ENCODE assay signal across 14 cellular contexts in genomic region chr5:127922603-127923002, GRCh38.
DNase-seq lines count a peak whose midpoint lies in the region; ATAC-seq and TF ChIP-seq lines count a peak whose summit lies in the region.
"Had no signal": no experiment of that assay in that cellular context is flagged by ENCODE, and none has a peak within 500 bp of the region (broad histone marks: within the 10 kb centered on the region; RNA-seq: fewer than 3 reads in every experiment).

No MANE protein-coding gene starts in this region.

- in situ Hi-C loops in mammary epithelial cell (cut with MboI; ENCODE audit: low sequenced_read_pairs in 2 of 2) = no loop called here

- H3K4me3 Mint-ChIP-seq in neural crest cell = no peak overlapping the region
- H3K4me3 Mint-ChIP-seq: CD4-positive, CD25-positive, alpha-beta regulatory T cell had no signal

- H3K27ac Mint-ChIP-seq in neural crest cell (ENCODE audit: unreplicated experiment) = peak overlapping the region; percentile 57

- no peaks in the 10 kb centered on the region for H3K4me1 Mint-ChIP-seq in neural crest cell
- H3K4me1 Mint-ChIP-seq: CD4-positive, CD25-positive, alpha-beta regulatory T cell had no signal

- CTCF ChIA-PET in mammary epithelial cell (lab: Charles Lee; ENCODE audit: low non-redundant PET) = no interaction called here
- CTCF ChIA-PET in HEK293 (lab: Yijun Ruan, JAX) = interaction anchor here (0.6 to 1.0 kb wide), 4 partner anchors 12 to 1118 kb away, joined by 3 to 4 read pairs (median 4); no protein-coding TSS in a partner anchor

- dilution Hi-C loops in mammary epithelial cell (cut with HindIII; ENCODE audit: low sequenced_read_pairs) = no loop called here

- H3K9ac ChIP-seq in mammary epithelial cell (ENCODE audit: insufficient read depth, low read length) (no peak overlapping the region), colonic mucosa (ENCODE audit: low read depth in 2 of 2, low read length in 2 of 2) (no peak overlapping the region)
- H3K9ac ChIP-seq: BLaER1 treated with 17β-estradiol and CSF1 and Interleukin-3, amounts not matched to agents 10 nM and 100 nM had no signal

- no peaks in the 10 kb centered on the region for H4K20me1 ChIP-seq in mammary epithelial cell (ENCODE audit: insufficient read depth, low read length)
- H4K20me1 ChIP-seq: BLaER1 treated with 17β-estradiol and CSF1 and Interleukin-3, amounts not matched to agents 10 nM and 100 nM had no signal

- POLR2A ChIA-PET in HEK293 (lab: Yijun Ruan, JAX) = no interaction called here

- H3K4me3 ChIP-seq in mammary epithelial cell (replicated peaks in 1 of 3; ENCODE audit: insufficient read depth in 1 of 3, low read depth in 2 of 3, low read length in 3 of 3) (no peak overlapping the region), breast epithelium (no peak overlapping the region), HEK293 (ENCODE audit: low read depth, low read length) (no peak overlapping the region), colonic mucosa (no peak overlapping the region)
- H3K4me3 ChIP-seq: BLaER1 treated with 17β-estradiol and CSF1 and Interleukin-3, amounts not matched to agents 10 nM and 100 nM had no signal

- intact Hi-C loops in mammary epithelial cell (cut with micrococcal nuclease) = no loop called here
- intact Hi-C loops in breast epithelium (cut with DNase I; ENCODE audit: low total_unique reads) = no loop called here
- intact Hi-C loops in colonic mucosa (cut with DNase I) = no loop called here

- ATAC-seq in GM19395 (IDR thresholded peaks at IDR 0.05; ENCODE audit: unreplicated experiment) = no peak
- ATAC-seq: HCT116 had no signal

- TF ChIP-seq POLR2A in breast epithelium (IDR thresholded peaks at IDR 0.05) = no peak

- no peak overlapping the region for H2AFZ ChIP-seq in mammary epithelial cell (ENCODE audit: low read depth, low read length)

- no peaks in the 10 kb centered on the region for H3K36me3 Mint-ChIP-seq in neural crest cell (ENCODE audit: low read depth)
- H3K36me3 Mint-ChIP-seq: CD4-positive, CD25-positive, alpha-beta regulatory T cell had no signal

- H3K79me2 ChIP-seq in mammary epithelial cell (ENCODE audit: insufficient read depth, low read length) = no peaks in the 10 kb centered on the region

- no TSS peak for BruUV-seq in mammary epithelial cell (replicated peaks; lab: Mats Ljungman, UMichigan)

- H3K27me3 ChIP-seq in mammary epithelial cell (ENCODE audit: insufficient read depth, low read length) (no peaks in the 10 kb centered on the region), breast epithelium (no peaks in the 10 kb centered on the region), colonic mucosa (no peaks in the 10 kb centered on the region)
- H3K27me3 ChIP-seq: BLaER1 treated with 17β-estradiol and CSF1 and Interleukin-3, amounts not matched to agents 10 nM and 100 nM had no signal

- peak; percentile 14 for DNase-seq in mammary epithelial cell
- DNase-seq in breast epithelium (ENCODE audit: low spot score in 2 of 2) = no peak
- peak; percentile 12 for DNase-seq in colonic mucosa
- DNase-seq in neural crest cell (ENCODE audit: low read depth, low spot score) = no peak
- no peak for DNase-seq in NCI-H1694 treated with DMSO at 0.1 percent for 48 hours (lab: John Stamatoyannopoulos, UW)
- no peak for DNase-seq in nucleus accumbens (lab: John Stamatoyannopoulos, UW)
- DNase-seq: ACHN; CD4-positive, CD25-positive, alpha-beta regulatory T cell; DND-41; GDM1 had no signal

- TF ChIP-seq CTCF in mammary epithelial cell (conservative IDR thresholded peaks at IDR 0.05 in 1 of 2, IDR thresholded peaks at IDR 0.05 in 1 of 2; ENCODE audit: extremely low read depth in 1 of 2, insufficient read depth in 1 of 2, low read depth in 1 of 2, low read length in 2 of 2) = no peak
- no peak for TF ChIP-seq CTCF in breast epithelium (IDR thresholded peaks at IDR 0.05)
- TF ChIP-seq CTCF in HEK293 (tag by site-specific recombination; IDR thresholded peaks at IDR 0.05) = no peak
- no peak for TF ChIP-seq CTCF in colonic mucosa (IDR thresholded peaks at IDR 0.05)
- TF ChIP-seq CTCF in neural crest cell (conservative IDR thresholded peaks at IDR 0.05) = no peak

- H3K27ac ChIP-seq in mammary epithelial cell (ENCODE audit: insufficient read depth, low read depth, low read length) = no peak overlapping the region
- no peak overlapping the region for H3K27ac ChIP-seq in breast epithelium
- H3K27ac ChIP-seq in HEK293 (ENCODE audit: extremely low read depth, low read depth, low read length) = no peak overlapping the region
- H3K27ac ChIP-seq in colonic mucosa = no peak overlapping the region
- H3K27ac ChIP-seq: BLaER1 treated with 17β-estradiol and CSF1 and Interleukin-3, amounts not matched to agents 10 nM and 100 nM had no signal

- no peaks in the 10 kb centered on the region for H3K36me3 ChIP-seq in mammary epithelial cell (ENCODE audit: insufficient read depth, low read length)
- H3K36me3 ChIP-seq in breast epithelium = no peaks in the 10 kb centered on the region
- H3K36me3 ChIP-seq in HEK293 (ENCODE audit: control insufficient read depth in 2 of 2, insufficient read depth in 1 of 2, low read length in 2 of 2) = no peaks in the 10 kb centered on the region
- no peaks in the 10 kb centered on the region for H3K36me3 ChIP-seq in colonic mucosa
- H3K36me3 ChIP-seq: BLaER1 treated with 17β-estradiol and CSF1 and Interleukin-3, amounts not matched to agents 10 nM and 100 nM had no signal

- no peak overlapping the region for H3K4me2 ChIP-seq in mammary epithelial cell (ENCODE audit: insufficient read depth, low read depth, low read length)
- H3K4me2 ChIP-seq: BLaER1 treated with 17β-estradiol and CSF1 and Interleukin-3, amounts not matched to agents 10 nM and 100 nM had no signal

- 94% methylated on average over 2 of the region's 2 CpGs for WGBS in mammary epithelial cell (ENCODE audit: low coverage, missing lambda C conversion rate)

- peaks cover 3% of the 10 kb centered on the region for H3K9me3 Mint-ChIP-seq in neural crest cell

- H3K4me1 ChIP-seq in mammary epithelial cell (ENCODE audit: insufficient read depth, low read length) (peaks cover 22% of the 10 kb centered on the region), breast epithelium (no peaks in the 10 kb centered on the region), HEK293 (ENCODE audit: control insufficient read depth, insufficient read depth, low read length) (peaks cover 5% of the 10 kb centered on the region), colonic mucosa (no peaks in the 10 kb centered on the region)

- no peaks in the 10 kb centered on the region for H3K27me3 Mint-ChIP-seq in neural crest cell (ENCODE audit: low read depth)

- H3K9me3 ChIP-seq in mammary epithelial cell (replicated peaks; ENCODE audit: insufficient read depth, low read length) (no peaks in the 10 kb centered on the region), breast epithelium (no peaks in the 10 kb centered on the region), HEK293 (ENCODE audit: control insufficient read depth, insufficient read depth, low read depth, low read length) (no peaks in the 10 kb centered on the region), colonic mucosa (no peaks in the 10 kb centered on the region)
- H3K9me3 ChIP-seq: BLaER1 treated with 17β-estradiol and CSF1 and Interleukin-3, amounts not matched to agents 10 nM and 100 nM had no signal

TF ChIP-seq in HEK293, 187 proteins besides CTCF, POLR2A, EP300 and RAD21:
- TF ChIP-seq ZNF18 (tag by site-specific recombination; IDR thresholded peaks at IDR 0.05) = peak; percentile 56; the same call in 1 of the 2 replicates
- peak; percentile 28; the same call in 1 of the 2 replicates for TF ChIP-seq MZF1 (tag by site-specific recombination; IDR thresholded peaks at IDR 0.05; ENCODE audit: borderline replicate concordance)
- no peak for TF ChIP-seq ZNF121 (tag by site-specific recombination; IDR thresholded peaks at IDR 0.05)
- TF ChIP-seq ZNF521 (tag by site-specific recombination; IDR thresholded peaks at IDR 0.05) = no peak
- 0 out of 2 replicates have a peak, but pooled peaks have one; percentile 32 for TF ChIP-seq WT1 (tag by site-specific recombination; IDR thresholded peaks at IDR 0.05)

Comparison
In these comparisons a context has a peak if more than half of its experiments do, and no peak if none do; other contexts are left out.
1. DNase-seq: peak in mammary epithelial cell (single experiment) and colonic mucosa (single experiment); none in breast epithelium (0 of 2), neural crest cell (single experiment), NCI-H1694 treated with DMSO at 0.1 percent for 48 hours (single experiment) and nucleus accumbens (0 of 56).